In the genomic region with DNA sequence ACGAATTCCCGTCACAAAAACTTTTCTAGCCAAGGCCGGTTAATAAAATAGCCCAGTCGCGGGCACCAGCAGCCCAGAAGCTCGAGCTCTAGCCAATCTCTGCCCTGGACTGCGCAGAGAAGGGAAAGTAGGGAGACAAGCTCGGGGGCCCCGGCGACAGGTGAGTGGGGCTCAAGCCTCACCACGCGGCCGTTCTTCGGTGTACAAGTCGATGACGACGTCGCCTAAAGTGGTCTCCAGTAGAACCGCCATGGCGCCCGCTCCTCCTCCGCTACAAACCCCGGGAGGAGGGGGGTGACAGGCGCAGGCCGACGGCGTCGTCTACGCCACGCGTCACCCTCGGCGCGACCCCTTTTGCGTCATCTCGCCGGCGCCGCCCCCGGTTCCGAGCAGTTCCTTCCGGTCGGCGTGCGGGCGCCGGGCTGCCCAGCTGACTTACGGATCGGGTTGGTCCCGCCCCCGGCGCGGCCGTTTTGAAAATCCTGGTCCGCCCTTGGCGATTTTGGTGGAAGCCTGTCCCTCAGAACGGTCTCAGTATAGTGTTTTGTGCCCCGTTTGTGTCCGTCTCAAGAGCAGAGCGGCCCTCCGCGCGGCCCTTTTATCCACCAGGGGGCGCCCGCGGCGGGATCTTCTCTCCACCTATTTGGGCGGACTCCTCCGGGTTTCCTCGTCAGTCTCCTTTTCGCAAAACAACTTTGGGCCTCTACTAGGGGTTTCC, we compare ENCODE assay signal across 8 cellular contexts. TPM values are rescaled to one million over a fixed set of nuclear protein-coding genes. Genes with fewer than 3 reads are reported as not detected.
DNase-seq lines count a peak whose midpoint lies in the region; FAIRE-seq and TF ChIP-seq lines count a peak whose summit lies in the region.

A gene with protein sequence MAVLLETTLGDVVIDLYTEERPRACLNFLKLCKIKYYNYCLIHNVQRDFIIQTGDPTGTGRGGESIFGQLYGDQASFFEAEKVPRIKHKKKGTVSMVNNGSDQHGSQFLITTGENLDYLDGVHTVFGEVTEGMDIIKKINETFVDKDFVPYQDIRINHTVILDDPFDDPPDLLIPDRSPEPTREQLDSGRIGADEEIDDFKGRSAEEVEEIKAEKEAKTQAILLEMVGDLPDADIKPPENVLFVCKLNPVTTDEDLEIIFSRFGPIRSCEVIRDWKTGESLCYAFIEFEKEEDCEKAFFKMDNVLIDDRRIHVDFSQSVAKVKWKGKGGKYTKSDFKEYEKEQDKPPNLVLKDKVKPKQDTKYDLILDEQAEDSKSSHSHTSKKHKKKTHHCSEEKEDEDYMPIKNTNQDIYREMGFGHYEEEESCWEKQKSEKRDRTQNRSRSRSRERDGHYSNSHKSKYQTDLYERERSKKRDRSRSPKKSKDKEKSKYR (minus strand): TSS at position 290 of the 718 bp plus-strand sequence. CDS start 38 bp downstream, at position 252.

- 0% methylated on average over 32 to 71 of the region's 71 CpGs for WGBS in stomach, 5 donors

- TF ChIP-seq RAD21 in neural cell (conservative IDR thresholded peaks at IDR 0.05), result peak; percentile 65

- H3K27ac ChIP-seq in neural cell (ENCODE audit: low read length) (peak within 1 kb of the TSS; percentile 97), stomach (peak within 1 kb of the TSS; percentile 93 to 98 (median 97))

- peak within 1 kb of the TSS; percentile 100 for H3K4me3 ChIP-seq in fibroblast of the aortic adventitia (ENCODE audit: low read depth, low read length)
- H3K4me3 ChIP-seq in neural cell (ENCODE audit: low read length), result peak within 1 kb of the TSS; percentile 90
- H3K4me3 ChIP-seq in stomach, result peak within 1 kb of the TSS; percentile 75 to 88 (median 86)

- peaks cover 48% of the 10 kb centered on the region for H3K79me2 ChIP-seq in neural cell (replicated peaks; ENCODE audit: insufficient read depth, low read length)

- no peaks in the 10 kb centered on the region for H3K9me3 ChIP-seq in neural cell (ENCODE audit: low read length)
- no peaks in the 10 kb centered on the region for H3K9me3 ChIP-seq in stomach

- in situ Hi-C loops in G401 (cut with HindIII; ENCODE audit: low sequenced_read_pairs), result no loop called here

- H2AFZ ChIP-seq in neural cell (ENCODE audit: low read depth, low read length), result peak within 1 kb of the TSS; percentile 90

- H3K9ac ChIP-seq in neural cell (ENCODE audit: low read length), result peak within 1 kb of the TSS; percentile 96

- DNase-seq in G401 (ENCODE audit: low spot score) (peak; percentile 93), H54 (ENCODE audit: insufficient read length, low spot score) (peak; percentile 52), LoVo (ENCODE audit: low spot score) (peak; percentile 97), SHP77 (lab: John Stamatoyannopoulos, UW) (peak; percentile 80 to 90), fibroblast of the aortic adventitia (ENCODE audit: low read depth) (peak; percentile 94), stomach (peak; percentile 98)
- DNase-seq in activated effector memory CD4-positive, alpha-beta T cell treated with anti-CD3 and anti-CD28 coated beads, Interleukin-2, amount 50 U/mL, for 16 hours, result peak; percentile 99

- H3K4me2 ChIP-seq in neural cell (ENCODE audit: low read length), result peak within 1 kb of the TSS; percentile 89

- TF ChIP-seq EP300 in neural cell (conservative IDR thresholded peaks at IDR 0.05; ENCODE audit: poor library complexity, severe bottlenecking) (peak; percentile 89), stomach (IDR thresholded peaks at IDR 0.05) (peak; percentile 64)

- H3K4me1 ChIP-seq in stomach, result peaks cover 28 to 43% (median 36%) of the 10 kb centered on the region in 4 donors

- H3K36me3 ChIP-seq in neural cell (ENCODE audit: insufficient read depth, low read length), result no peaks in the 10 kb centered on the region
- peaks cover under 1 to 1% (median under 1%) of the 10 kb centered on the region in 4 donors for H3K36me3 ChIP-seq in stomach

- no peaks in the 10 kb centered on the region for H3K9me2 ChIP-seq in neural cell (ENCODE audit: insufficient read depth, low read length)

- no peak for FAIRE-seq in H54 (lab: Jason Lieb, UNC)

- TF ChIP-seq CTCF in fibroblast of the aortic adventitia (IDR thresholded peaks at IDR 0.05; ENCODE audit: insufficient read depth, low read length), result peak; percentile 81
- peak; percentile 99 for TF ChIP-seq CTCF in neural cell (IDR thresholded peaks at IDR 0.05; ENCODE audit: poor library complexity, severe bottlenecking)
- TF ChIP-seq CTCF in stomach (IDR thresholded peaks at IDR 0.05), result peak in 5 of 7 experiments; percentile 55 to 86 (median 77)

- H3F3A ChIP-seq in neural cell (ENCODE audit: insufficient read depth, low read length, poor library complexity, severe bottlenecking), result no peaks in the 10 kb centered on the region

- intact Hi-C loops in stomach (cut with DNase I; ENCODE audit: low total_unique reads), result loop anchor here (10.0 kb wide), 1 partner anchor 169 kb away; a partner anchor contains a TSS

- TF ChIP-seq POLR2A in H54 (IDR thresholded peaks at IDR 0.05; ENCODE audit: low read depth, low read length) (peak; percentile 78), stomach (IDR thresholded peaks at IDR 0.05) (peak in 2 of 4 donors; percentile 63 to 84)

- H4K20me1 ChIP-seq in neural cell (ENCODE audit: insufficient read depth), result no peaks in the 10 kb centered on the region

- no peaks in the 10 kb centered on the region for H3K27me3 ChIP-seq in neural cell (ENCODE audit: insufficient read depth, low read depth, low read length)
- H3K27me3 ChIP-seq in stomach, result peaks cover 0 to 3% (median 0%) of the 10 kb centered on the region in 3 donors

TF ChIP-seq in neural cell, 6 proteins besides CTCF, POLR2A, EP300 and RAD21:
- TF ChIP-seq POLR2AphosphoS5 (IDR thresholded peaks at IDR 0.05) (peak; percentile 98), MXI1 (conservative IDR thresholded peaks at IDR 0.05; ENCODE audit: poor library complexity, severe bottlenecking) (peak; percentile 94), TAF1 (IDR thresholded peaks at IDR 0.05; ENCODE audit: low read depth) (peak; percentile 66), EZH2 (IDR thresholded peaks at IDR 0.05; ENCODE audit: borderline replicate concordance, insufficient read depth, low read length, poor library complexity, severe bottlenecking) (no peak), SMC3 (conservative IDR thresholded peaks at IDR 0.05; ENCODE audit: poor library complexity) (peak; percentile 80)
- TF ChIP-seq, protein P1, sequence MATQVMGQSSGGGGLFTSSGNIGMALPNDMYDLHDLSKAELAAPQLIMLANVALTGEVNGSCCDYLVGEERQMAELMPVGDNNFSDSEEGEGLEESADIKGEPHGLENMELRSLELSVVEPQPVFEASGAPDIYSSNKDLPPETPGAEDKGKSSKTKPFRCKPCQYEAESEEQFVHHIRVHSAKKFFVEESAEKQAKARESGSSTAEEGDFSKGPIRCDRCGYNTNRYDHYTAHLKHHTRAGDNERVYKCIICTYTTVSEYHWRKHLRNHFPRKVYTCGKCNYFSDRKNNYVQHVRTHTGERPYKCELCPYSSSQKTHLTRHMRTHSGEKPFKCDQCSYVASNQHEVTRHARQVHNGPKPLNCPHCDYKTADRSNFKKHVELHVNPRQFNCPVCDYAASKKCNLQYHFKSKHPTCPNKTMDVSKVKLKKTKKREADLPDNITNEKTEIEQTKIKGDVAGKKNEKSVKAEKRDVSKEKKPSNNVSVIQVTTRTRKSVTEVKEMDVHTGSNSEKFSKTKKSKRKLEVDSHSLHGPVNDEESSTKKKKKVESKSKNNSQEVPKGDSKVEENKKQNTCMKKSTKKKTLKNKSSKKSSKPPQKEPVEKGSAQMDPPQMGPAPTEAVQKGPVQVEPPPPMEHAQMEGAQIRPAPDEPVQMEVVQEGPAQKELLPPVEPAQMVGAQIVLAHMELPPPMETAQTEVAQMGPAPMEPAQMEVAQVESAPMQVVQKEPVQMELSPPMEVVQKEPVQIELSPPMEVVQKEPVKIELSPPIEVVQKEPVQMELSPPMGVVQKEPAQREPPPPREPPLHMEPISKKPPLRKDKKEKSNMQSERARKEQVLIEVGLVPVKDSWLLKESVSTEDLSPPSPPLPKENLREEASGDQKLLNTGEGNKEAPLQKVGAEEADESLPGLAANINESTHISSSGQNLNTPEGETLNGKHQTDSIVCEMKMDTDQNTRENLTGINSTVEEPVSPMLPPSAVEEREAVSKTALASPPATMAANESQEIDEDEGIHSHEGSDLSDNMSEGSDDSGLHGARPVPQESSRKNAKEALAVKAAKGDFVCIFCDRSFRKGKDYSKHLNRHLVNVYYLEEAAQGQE (IDR thresholded peaks at IDR 0.05; ENCODE audit: borderline replicate concordance), result peak; percentile 76

RNA-seq across cellular contexts. Expression of the gene that starts here (rescaled TPM):
- 29.8 and 55.0 TPM in 2 replicates for total RNA-seq in G401 (2014; rRNA removed; shearing (Covaris generic))
- total RNA-seq in fibroblast of the aortic adventitia (ENCODE audit: low replicate concordance) (36.1 and 46.0 TPM in 2 replicates), stomach (10 to 100 TPM in 3 of 5 donors, 1 to 10 TPM in 2; 7.6 to 59.7 (median 35.1) TPM)
- polyA plus RNA-seq in neural cell (43.6 and 57.2 TPM in 2 replicates), stomach (10 to 100 TPM; 12.4 to 20.0 (median 12.8) TPM)
- 92.5 and 112 TPM in 2 replicates for polyA minus RNA-seq in neural cell

Comparison
In these comparisons a context has a peak if more than half of its experiments do, and no peak if none do; other contexts are left out.
1. Peak in every context shown above with its lines: DNase-seq, H3K4me3 ChIP-seq and H3K27ac ChIP-seq.